8 cellular contexts compared by ENCODE assay signal in the genomic region with DNA sequence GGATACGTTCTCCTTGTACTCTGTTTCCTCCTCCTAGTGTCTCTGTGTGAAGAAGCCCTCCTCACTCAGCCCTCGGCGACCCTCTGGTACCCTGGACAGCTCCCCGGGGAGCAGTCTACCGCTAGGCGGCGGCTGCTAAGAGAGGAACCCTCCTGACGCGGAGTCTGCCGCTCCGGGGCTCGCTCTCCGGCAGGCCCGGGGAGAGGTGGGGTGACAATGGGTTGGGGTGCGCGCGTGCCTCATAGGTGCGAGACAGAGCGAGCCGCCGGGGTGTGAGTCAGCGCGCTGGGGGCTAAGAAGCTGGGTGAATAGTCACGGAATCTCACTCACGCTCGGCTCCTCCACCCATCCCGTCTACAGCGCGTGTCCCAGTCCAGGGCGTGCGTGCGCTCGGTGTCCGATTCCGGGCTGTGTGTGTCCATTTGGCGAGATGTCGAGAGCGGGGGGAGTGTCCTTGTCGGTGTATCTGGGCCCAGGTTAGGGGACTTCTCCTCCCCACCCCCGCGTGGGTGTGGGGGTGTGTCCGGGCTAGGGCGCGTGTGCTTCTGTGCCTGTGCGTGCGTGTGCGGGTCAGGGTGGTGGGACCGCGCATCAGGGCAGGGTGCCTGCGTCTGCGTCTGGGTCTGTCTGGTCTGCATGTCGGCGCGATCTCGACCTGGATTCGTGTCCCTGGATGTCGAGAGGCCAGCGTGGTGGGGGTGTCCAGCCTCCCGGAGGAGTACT. TPM values are rescaled to one million over a fixed set of nuclear protein-coding genes. Genes with fewer than 3 reads are reported as not detected.
A peak's percentile ranks its signal among the peaks of the same experiment; 100 is the strongest.
DNase-seq lines count a peak whose midpoint lies in the region; ATAC-seq and TF ChIP-seq lines count a peak whose summit lies in the region.

No MANE protein-coding gene starts in this region.

- DNase-seq in A673 (ENCODE audit: low spot score): peak; percentile 68
- DNase-seq in HCT116 (ENCODE audit: low read depth, low spot score): no peak
- peak; percentile 11 for DNase-seq in activated T-helper 2 cell treated with anti-CD3 and anti-CD28 coated beads, Interferon-gamma antibody, Interleukin-2, Interleukin-4, amounts not matched to agents 10 μg/mL and 5 μg/mL and 100 μg/mL, durations not matched to agents 14 hours and 24 hours and 36 hours (ENCODE audit: low spot score)
- DNase-seq in right cardiac atrium: peak; percentile 63 to 78 (median 76)
- DNase-seq in sigmoid colon: peak; percentile 67
- DNase-seq in pons (ENCODE audit: low spot score): no peak
- no peak for DNase-seq in NCI-H748 treated with DMSO at 0.1 percent for 48 hours (lab: John Stamatoyannopoulos, UW)

- H3K9me2 ChIP-seq in HCT116 (ENCODE audit: insufficient read depth): no peaks in the 10 kb centered on the region

- peak overlapping the region; percentile 23 for H3K4me3 ChIP-seq in A673 (ENCODE audit: low read depth, low read length, poor library complexity, severe bottlenecking)
- no peak overlapping the region for H3K4me3 ChIP-seq in HCT116 (replicated peaks in 1 of 2; ENCODE audit: low read depth in 1 of 2, low read length in 2 of 2)
- H3K4me3 ChIP-seq in right cardiac atrium (ENCODE audit: low read length): peak overlapping the region; percentile 15
- H3K4me3 ChIP-seq in sigmoid colon: peak overlapping the region; percentile 28 to 55 (median 46)

- no peaks in the 10 kb centered on the region for H3K36me3 Mint-ChIP-seq in activated T-helper 2 cell treated with anti-CD3 and anti-CD28 coated beads, Interferon-gamma antibody, Interleukin-2, Interleukin-4, amounts not matched to agents 10 μg/mL and 5 μg/mL and 100 μg/mL, durations not matched to agents 14 hours and 24 hours and 36 hours (ENCODE audit: low read depth)

- H3K4me2 ChIP-seq in HCT116 (ENCODE audit: low read length): no peak overlapping the region

- no peaks in the 10 kb centered on the region for H4K20me1 ChIP-seq in HCT116 (ENCODE audit: insufficient read depth)

- no peaks in the 10 kb centered on the region for H3K79me2 ChIP-seq in HCT116 (ENCODE audit: insufficient read depth, low read length)

- no peak overlapping the region for H3K4me3 Mint-ChIP-seq in activated T-helper 2 cell treated with anti-CD3 and anti-CD28 coated beads, Interferon-gamma antibody, Interleukin-2, Interleukin-4, amounts not matched to agents 10 μg/mL and 5 μg/mL and 100 μg/mL, durations not matched to agents 14 hours and 24 hours and 36 hours (ENCODE audit: low read depth)

- no peak for TF ChIP-seq EP300 in sigmoid colon (IDR thresholded peaks at IDR 0.05)

- ATAC-seq in HCT116 (no peak), right cardiac atrium (peak; percentile 68 to 85), GM21528 (IDR thresholded peaks at IDR 0.05; ENCODE audit: low FRiP score, unreplicated experiment) (no peak)

- H3K4me1 ChIP-seq in A673 (ENCODE audit: insufficient read depth, low read length, poor library complexity, severe bottlenecking): no peaks in the 10 kb centered on the region
- H3K4me1 ChIP-seq in HCT116 (ENCODE audit: control insufficient read depth in 1 of 2, insufficient read depth in 2 of 2, low read length in 2 of 2): no peaks in the 10 kb centered on the region
- peaks cover 3% of the 10 kb centered on the region for H3K4me1 ChIP-seq in right cardiac atrium (ENCODE audit: control insufficient read depth, insufficient read depth, low read length)
- H3K4me1 ChIP-seq in sigmoid colon: peaks cover 0 to 21% (median 19%) of the 10 kb centered on the region in 4 donors

- peaks cover 3% of the 10 kb centered on the region for H3K4me1 Mint-ChIP-seq in activated T-helper 2 cell treated with anti-CD3 and anti-CD28 coated beads, Interferon-gamma antibody, Interleukin-2, Interleukin-4, amounts not matched to agents 10 μg/mL and 5 μg/mL and 100 μg/mL, durations not matched to agents 14 hours and 24 hours and 36 hours (ENCODE audit: low read depth)

- H3K27me3 ChIP-seq in A673 (replicated peaks; ENCODE audit: insufficient read depth, low read depth, low read length, poor library complexity) (peaks cover 88% of the 10 kb centered on the region), HCT116 (ENCODE audit: insufficient read depth, low read length) (peaks cover 32% of the 10 kb centered on the region), right cardiac atrium (ENCODE audit: control insufficient read depth, insufficient read depth) (no peaks in the 10 kb centered on the region), sigmoid colon (peaks cover 25 to 45% (median 26%) of the 10 kb centered on the region in 3 donors)

- WGBS in right cardiac atrium: under 1% methylated on average over 59 of the region's 59 CpGs
- WGBS in sigmoid colon, 2 donors: 3% methylated on average over 59 of the region's 59 CpGs

- peaks cover 36% of the 10 kb centered on the region for H3K27me3 Mint-ChIP-seq in activated T-helper 2 cell treated with anti-CD3 and anti-CD28 coated beads, Interferon-gamma antibody, Interleukin-2, Interleukin-4, amounts not matched to agents 10 μg/mL and 5 μg/mL and 100 μg/mL, durations not matched to agents 14 hours and 24 hours and 36 hours (ENCODE audit: low read depth)

- no peaks in the 10 kb centered on the region for H3K9me3 ChIP-seq in A673 (ENCODE audit: low read depth, low read length, poor library complexity, severe bottlenecking)
- no peaks in the 10 kb centered on the region for H3K9me3 ChIP-seq in HCT116 (ENCODE audit: control insufficient read depth in 1 of 2, insufficient read depth in 1 of 2, low read depth in 1 of 2, low read length in 2 of 2)
- H3K9me3 ChIP-seq in right cardiac atrium (ENCODE audit: control insufficient read depth, low read length): no peaks in the 10 kb centered on the region
- no peaks in the 10 kb centered on the region for H3K9me3 ChIP-seq in sigmoid colon

- TF ChIP-seq POLR2A in HCT116 (IDR thresholded peaks at IDR 0.05; ENCODE audit: borderline replicate concordance, extremely low read depth, insufficient read depth, insufficient read length) (no peak), sigmoid colon (IDR thresholded peaks at IDR 0.05) (no peak)

- CTCF ChIA-PET in A673 (lab: Charles Lee) (no interaction called here), HCT116 (lab: Charles Lee) (no interaction called here)

- H3K36me3 ChIP-seq in A673 (ENCODE audit: insufficient read depth, low read length, poor library complexity, severe bottlenecking): no peaks in the 10 kb centered on the region
- no peaks in the 10 kb centered on the region for H3K36me3 ChIP-seq in HCT116 (ENCODE audit: control insufficient read depth in 1 of 2, insufficient read depth in 2 of 2, low read length in 2 of 2)
- H3K36me3 ChIP-seq in sigmoid colon: no peaks in the 10 kb centered on the region

- TF ChIP-seq RAD21 in HCT116 (IDR thresholded peaks at IDR 0.05; ENCODE audit: low read depth): no peak

- H3K27ac ChIP-seq in A673 (ENCODE audit: low read depth, low read length, poor library complexity, severe bottlenecking): no peak overlapping the region
- H3K27ac ChIP-seq in HCT116 (ENCODE audit: low read depth, low read length): no peak overlapping the region
- no peak overlapping the region for H3K27ac ChIP-seq in right cardiac atrium (ENCODE audit: low read length)
- peak overlapping the region in 1 of 4 donors; percentile 20 for H3K27ac ChIP-seq in sigmoid colon

- H3K27ac Mint-ChIP-seq in activated T-helper 2 cell treated with anti-CD3 and anti-CD28 coated beads, Interferon-gamma antibody, Interleukin-2, Interleukin-4, amounts not matched to agents 10 μg/mL and 5 μg/mL and 100 μg/mL, durations not matched to agents 14 hours and 24 hours and 36 hours: no peak overlapping the region

- RAD21 ChIA-PET in HCT116 (lab: Charles Lee; ENCODE audit: low non-redundant PET in 1 of 2, low total read pairs in 2 of 2, uncharacterized antibody in 2 of 2, unreplicated experiment in 2 of 2): no interaction called here

- H3K9ac ChIP-seq in HCT116 (ENCODE audit: low read length): no peak overlapping the region

- H3K9me3 Mint-ChIP-seq in activated T-helper 2 cell treated with anti-CD3 and anti-CD28 coated beads, Interferon-gamma antibody, Interleukin-2, Interleukin-4, amounts not matched to agents 10 μg/mL and 5 μg/mL and 100 μg/mL, durations not matched to agents 14 hours and 24 hours and 36 hours: no peaks in the 10 kb centered on the region

- no peak overlapping the region for H2AFZ ChIP-seq in HCT116 (ENCODE audit: low read depth, low read length, poor library complexity, severe bottlenecking)

- TF ChIP-seq CTCF in A673 (conservative IDR thresholded peaks at IDR 0.05; ENCODE audit: low read depth, low read length) (peak; percentile 76), HCT116 (IDR thresholded peaks at IDR 0.05 in 2 of 3, conservative IDR thresholded peaks at IDR 0.05 in 1 of 3; ENCODE audit: borderline replicate concordance in 1 of 3, insufficient read depth in 1 of 3, low read depth in 2 of 3, low read length in 2 of 3) (no peak), sigmoid colon (IDR thresholded peaks at IDR 0.05) (peak; percentile 15 to 71 (median 58))

- intact Hi-C loops in A673 (cut with micrococcal nuclease; ENCODE audit: unreplicated experiment): no loop called here
- intact Hi-C loops in HCT116 (cut with micrococcal nuclease): no loop called here
- intact Hi-C loops in activated T-helper 2 cell treated with anti-CD3 and anti-CD28 coated beads, Interferon-gamma antibody, Interleukin-2, Interleukin-4, amounts not matched to agents 10 μg/mL and 5 μg/mL and 100 μg/mL, durations not matched to agents 14 hours and 24 hours and 36 hours (cut with micrococcal nuclease): no loop called here
- intact Hi-C loops in right cardiac atrium (cut with DNase I): no loop called here
- intact Hi-C loops in sigmoid colon (cut with DNase I): no loop called here

- POLR2A ChIA-PET in A673 (lab: Charles Lee; ENCODE audit: low non-redundant PET): no interaction called here
- POLR2A ChIA-PET in HCT116 (lab: Charles Lee): no interaction called here

- no TSS peak for BruUV-seq in A673 (replicated peaks; lab: Mats Ljungman, UMichigan)
- no TSS peak for BruUV-seq in HCT116 (replicated peaks; lab: Mats Ljungman, UMichigan)

TF ChIP-seq in HCT116, 20 proteins besides CTCF, POLR2A, EP300 and RAD21 (continues in another document):
- TF ChIP-seq SRF (IDR thresholded peaks at IDR 0.05; ENCODE audit: low read depth): no peak
- TF ChIP-seq CBX3 (IDR thresholded peaks at IDR 0.05; ENCODE audit: low read depth): no peak
- TF ChIP-seq, protein P1, sequence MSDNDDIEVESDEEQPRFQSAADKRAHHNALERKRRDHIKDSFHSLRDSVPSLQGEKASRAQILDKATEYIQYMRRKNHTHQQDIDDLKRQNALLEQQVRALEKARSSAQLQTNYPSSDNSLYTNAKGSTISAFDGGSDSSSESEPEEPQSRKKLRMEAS (IDR thresholded peaks at IDR 0.05): no peak
- no peak for TF ChIP-seq EZH2 (IDR thresholded peaks at IDR 0.05)

RNA-seq across cellular contexts. Expression of a gene that starts 0.6 kb away (rescaled TPM):
- total RNA-seq in A673 (2021) (0.24 TPM in 1 of 2 replicates, not detected in the other), HCT116 (2021; ENCODE audit: unreplicated experiment) (not detected), right cardiac atrium (1 to 10 TPM in 1 of 4 donors, under 1 TPM in 3; 0.24 to 2.5 (median 0.82) TPM), sigmoid colon (1 to 10 TPM in 1 of 4 donors, under 1 TPM in 3; 0.55 to 1.8 (median 0.83) TPM)
- polyA plus RNA-seq in HCT116 (2012): not detected in 2 replicates
- not detected in 2 replicates for total RNA-seq in activated T-helper 2 cell treated with anti-CD3 and anti-CD28 coated beads, Interferon-gamma antibody, Interleukin-2, Interleukin-4, amounts not matched to agents 10 μg/mL and 5 μg/mL and 100 μg/mL, durations not matched to agents 14 hours and 24 hours and 36 hours
- polyA plus RNA-seq in right cardiac atrium (0.70 TPM), sigmoid colon (under 1 TPM in 2 of 3 donors, not detected in 1; 0.20 to 0.46 TPM)

Comparison
In these comparisons a context has a peak if more than half of its experiments do, and no peak if none do; other contexts are left out.
1. DNase-seq: peak in A673 (single experiment), activated T-helper 2 cell treated with anti-CD3 and anti-CD28 coated beads, Interferon-gamma antibody, Interleukin-2, Interleukin-4, amounts not matched to agents 10 μg/mL and 5 μg/mL and 100 μg/mL, durations not matched to agents 14 hours and 24 hours and 36 hours (single experiment), right cardiac atrium (3 of 3) and sigmoid colon (single experiment); none in HCT116 (single experiment), pons (single experiment) and NCI-H748 treated with DMSO at 0.1 percent for 48 hours (single experiment).
2. H3K4me3 ChIP-seq: peak in A673 (single experiment), right cardiac atrium (single experiment) and sigmoid colon (4 of 4); none in HCT116 (0 of 2).
3. CTCF ChIP-seq: peak in A673 (single experiment) and sigmoid colon (4 of 4); none in HCT116 (0 of 3).
4. ATAC-seq: peak in right cardiac atrium (2 of 2); none in HCT116 (single experiment) and GM21528 (single experiment).